Comparison of ENCODE assay signal across 1 cellular context in the genomic region with DNA sequence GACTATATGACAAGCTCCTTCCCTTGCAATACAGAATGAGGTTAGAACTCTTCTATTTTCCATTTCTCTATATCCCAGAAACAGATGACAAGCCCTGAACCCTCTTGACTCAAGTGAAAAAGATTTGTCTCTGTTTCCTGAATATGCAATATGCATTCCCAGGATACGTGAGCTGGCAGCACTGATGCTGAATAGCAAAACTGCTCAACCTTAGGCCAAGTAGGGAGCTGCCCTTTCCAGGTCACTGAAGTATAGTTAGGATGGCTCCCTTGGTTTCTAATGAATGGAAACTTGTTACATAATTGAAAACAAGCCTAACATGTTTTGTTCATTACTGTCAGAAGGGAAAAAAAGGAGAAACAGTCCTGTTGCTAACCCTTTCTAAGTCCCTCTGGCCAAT.
TF ChIP-seq lines count a peak whose summit lies in the region.

No MANE protein-coding gene starts in this region.

TF ChIP-seq in GM23338, 12 proteins besides CTCF, POLR2A, EP300 and RAD21:
- TF ChIP-seq EZH2 (IDR thresholded peaks at IDR 0.05; ENCODE audit: low read depth, unreplicated experiment), result no peak
- no peak for TF ChIP-seq NANOG (IDR thresholded peaks at IDR 0.05; ENCODE audit: borderline replicate concordance)
- TF ChIP-seq, protein P1, sequence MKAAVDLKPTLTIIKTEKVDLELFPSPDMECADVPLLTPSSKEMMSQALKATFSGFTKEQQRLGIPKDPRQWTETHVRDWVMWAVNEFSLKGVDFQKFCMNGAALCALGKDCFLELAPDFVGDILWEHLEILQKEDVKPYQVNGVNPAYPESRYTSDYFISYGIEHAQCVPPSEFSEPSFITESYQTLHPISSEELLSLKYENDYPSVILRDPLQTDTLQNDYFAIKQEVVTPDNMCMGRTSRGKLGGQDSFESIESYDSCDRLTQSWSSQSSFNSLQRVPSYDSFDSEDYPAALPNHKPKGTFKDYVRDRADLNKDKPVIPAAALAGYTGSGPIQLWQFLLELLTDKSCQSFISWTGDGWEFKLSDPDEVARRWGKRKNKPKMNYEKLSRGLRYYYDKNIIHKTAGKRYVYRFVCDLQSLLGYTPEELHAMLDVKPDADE (IDR thresholded peaks at IDR 0.05), result no peak
- no peak for TF ChIP-seq ZNF331 (CRISPR knock-in tag; IDR thresholded peaks at IDR 0.05; ENCODE audit: low read depth)
- TF ChIP-seq POLR2AphosphoS5 (IDR thresholded peaks at IDR 0.05; ENCODE audit: low read depth), result no peak
- no peak for TF ChIP-seq ZNF114 (CRISPR knock-in tag; IDR thresholded peaks at IDR 0.05)
- TF ChIP-seq, protein P2, sequence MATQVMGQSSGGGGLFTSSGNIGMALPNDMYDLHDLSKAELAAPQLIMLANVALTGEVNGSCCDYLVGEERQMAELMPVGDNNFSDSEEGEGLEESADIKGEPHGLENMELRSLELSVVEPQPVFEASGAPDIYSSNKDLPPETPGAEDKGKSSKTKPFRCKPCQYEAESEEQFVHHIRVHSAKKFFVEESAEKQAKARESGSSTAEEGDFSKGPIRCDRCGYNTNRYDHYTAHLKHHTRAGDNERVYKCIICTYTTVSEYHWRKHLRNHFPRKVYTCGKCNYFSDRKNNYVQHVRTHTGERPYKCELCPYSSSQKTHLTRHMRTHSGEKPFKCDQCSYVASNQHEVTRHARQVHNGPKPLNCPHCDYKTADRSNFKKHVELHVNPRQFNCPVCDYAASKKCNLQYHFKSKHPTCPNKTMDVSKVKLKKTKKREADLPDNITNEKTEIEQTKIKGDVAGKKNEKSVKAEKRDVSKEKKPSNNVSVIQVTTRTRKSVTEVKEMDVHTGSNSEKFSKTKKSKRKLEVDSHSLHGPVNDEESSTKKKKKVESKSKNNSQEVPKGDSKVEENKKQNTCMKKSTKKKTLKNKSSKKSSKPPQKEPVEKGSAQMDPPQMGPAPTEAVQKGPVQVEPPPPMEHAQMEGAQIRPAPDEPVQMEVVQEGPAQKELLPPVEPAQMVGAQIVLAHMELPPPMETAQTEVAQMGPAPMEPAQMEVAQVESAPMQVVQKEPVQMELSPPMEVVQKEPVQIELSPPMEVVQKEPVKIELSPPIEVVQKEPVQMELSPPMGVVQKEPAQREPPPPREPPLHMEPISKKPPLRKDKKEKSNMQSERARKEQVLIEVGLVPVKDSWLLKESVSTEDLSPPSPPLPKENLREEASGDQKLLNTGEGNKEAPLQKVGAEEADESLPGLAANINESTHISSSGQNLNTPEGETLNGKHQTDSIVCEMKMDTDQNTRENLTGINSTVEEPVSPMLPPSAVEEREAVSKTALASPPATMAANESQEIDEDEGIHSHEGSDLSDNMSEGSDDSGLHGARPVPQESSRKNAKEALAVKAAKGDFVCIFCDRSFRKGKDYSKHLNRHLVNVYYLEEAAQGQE (IDR thresholded peaks at IDR 0.05; ENCODE audit: unreplicated experiment), result no peak
- TF ChIP-seq STAT1 (IDR thresholded peaks at IDR 0.05; ENCODE audit: unreplicated experiment), result no peak
- no peak for TF ChIP-seq EZH2phosphoT487 (IDR thresholded peaks at IDR 0.05; ENCODE audit: unreplicated experiment)
- no peak for TF ChIP-seq JUNB (IDR thresholded peaks at IDR 0.05; ENCODE audit: unreplicated experiment)
- TF ChIP-seq, protein P3, sequence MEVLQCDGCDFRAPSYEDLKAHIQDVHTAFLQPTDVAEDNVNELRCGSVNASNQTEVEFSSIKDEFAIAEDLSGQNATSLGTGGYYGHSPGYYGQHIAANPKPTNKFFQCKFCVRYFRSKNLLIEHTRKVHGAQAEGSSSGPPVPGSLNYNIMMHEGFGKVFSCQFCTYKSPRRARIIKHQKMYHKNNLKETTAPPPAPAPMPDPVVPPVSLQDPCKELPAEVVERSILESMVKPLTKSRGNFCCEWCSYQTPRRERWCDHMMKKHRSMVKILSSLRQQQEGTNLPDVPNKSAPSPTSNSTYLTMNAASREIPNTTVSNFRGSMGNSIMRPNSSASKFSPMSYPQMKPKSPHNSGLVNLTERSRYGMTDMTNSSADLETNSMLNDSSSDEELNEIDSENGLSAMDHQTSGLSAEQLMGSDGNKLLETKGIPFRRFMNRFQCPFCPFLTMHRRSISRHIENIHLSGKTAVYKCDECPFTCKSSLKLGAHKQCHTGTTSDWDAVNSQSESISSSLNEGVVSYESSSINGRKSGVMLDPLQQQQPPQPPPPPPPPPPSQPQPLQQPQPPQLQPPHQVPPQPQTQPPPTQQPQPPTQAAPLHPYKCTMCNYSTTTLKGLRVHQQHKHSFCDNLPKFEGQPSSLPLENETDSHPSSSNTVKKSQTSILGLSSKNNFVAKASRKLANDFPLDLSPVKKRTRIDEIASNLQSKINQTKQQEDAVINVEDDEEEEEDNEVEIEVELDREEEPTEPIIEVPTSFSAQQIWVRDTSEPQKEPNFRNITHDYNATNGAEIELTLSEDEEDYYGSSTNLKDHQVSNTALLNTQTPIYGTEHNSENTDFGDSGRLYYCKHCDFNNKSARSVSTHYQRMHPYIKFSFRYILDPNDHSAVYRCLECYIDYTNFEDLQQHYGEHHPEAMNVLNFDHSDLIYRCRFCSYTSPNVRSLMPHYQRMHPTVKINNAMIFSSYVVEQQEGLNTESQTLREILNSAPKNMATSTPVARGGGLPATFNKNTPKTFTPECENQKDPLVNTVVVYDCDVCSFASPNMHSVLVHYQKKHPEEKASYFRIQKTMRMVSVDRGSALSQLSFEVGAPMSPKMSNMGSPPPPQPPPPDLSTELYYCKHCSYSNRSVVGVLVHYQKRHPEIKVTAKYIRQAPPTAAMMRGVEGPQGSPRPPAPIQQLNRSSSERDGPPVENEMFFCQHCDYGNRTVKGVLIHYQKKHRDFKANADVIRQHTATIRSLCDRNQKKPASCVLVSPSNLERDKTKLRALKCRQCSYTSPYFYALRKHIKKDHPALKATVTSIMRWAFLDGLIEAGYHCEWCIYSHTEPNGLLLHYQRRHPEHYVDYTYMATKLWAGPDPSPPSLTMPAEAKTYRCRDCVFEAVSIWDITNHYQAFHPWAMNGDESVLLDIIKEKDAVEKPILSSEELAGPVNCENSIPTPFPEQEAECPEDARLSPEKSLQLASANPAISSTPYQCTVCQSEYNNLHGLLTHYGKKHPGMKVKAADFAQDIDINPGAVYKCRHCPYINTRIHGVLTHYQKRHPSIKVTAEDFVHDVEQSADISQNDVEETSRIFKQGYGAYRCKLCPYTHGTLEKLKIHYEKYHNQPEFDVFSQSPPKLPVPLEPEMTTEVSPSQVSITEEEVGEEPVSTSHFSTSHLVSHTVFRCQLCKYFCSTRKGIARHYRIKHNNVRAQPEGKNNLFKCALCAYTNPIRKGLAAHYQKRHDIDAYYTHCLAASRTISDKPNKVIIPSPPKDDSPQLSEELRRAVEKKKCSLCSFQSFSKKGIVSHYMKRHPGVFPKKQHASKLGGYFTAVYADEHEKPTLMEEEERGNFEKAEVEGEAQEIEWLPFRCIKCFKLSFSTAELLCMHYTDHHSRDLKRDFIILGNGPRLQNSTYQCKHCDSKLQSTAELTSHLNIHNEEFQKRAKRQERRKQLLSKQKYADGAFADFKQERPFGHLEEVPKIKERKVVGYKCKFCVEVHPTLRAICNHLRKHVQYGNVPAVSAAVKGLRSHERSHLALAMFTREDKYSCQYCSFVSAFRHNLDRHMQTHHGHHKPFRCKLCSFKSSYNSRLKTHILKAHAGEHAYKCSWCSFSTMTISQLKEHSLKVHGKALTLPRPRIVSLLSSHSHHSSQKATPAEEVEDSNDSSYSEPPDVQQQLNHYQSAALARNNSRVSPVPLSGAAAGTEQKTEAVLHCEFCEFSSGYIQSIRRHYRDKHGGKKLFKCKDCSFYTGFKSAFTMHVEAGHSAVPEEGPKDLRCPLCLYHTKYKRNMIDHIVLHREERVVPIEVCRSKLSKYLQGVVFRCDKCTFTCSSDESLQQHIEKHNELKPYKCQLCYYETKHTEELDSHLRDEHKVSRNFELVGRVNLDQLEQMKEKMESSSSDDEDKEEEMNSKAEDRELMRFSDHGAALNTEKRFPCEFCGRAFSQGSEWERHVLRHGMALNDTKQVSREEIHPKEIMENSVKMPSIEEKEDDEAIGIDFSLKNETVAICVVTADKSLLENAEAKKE (CRISPR knock-in tag; IDR thresholded peaks at IDR 0.05), result no peak
- TF ChIP-seq CREB1 (CRISPR knock-in tag; IDR thresholded peaks at IDR 0.05; ENCODE audit: low read depth), result no peak
TF ChIP-seq in GM23338: peak in this region for 0.
